In genomic region chr16:19132898-19133297, GRCh38 we compare ENCODE assay signal across 17 cellular contexts. TPM values are rescaled to one million over a fixed set of nuclear protein-coding genes. Genes with fewer than 3 reads are reported as not detected.
DNase-seq lines count a peak whose midpoint lies in the region; ATAC-seq and TF ChIP-seq lines count a peak whose summit lies in the region.
"Had no signal": no experiment of that assay in that cellular context is flagged by ENCODE, and none has a peak within 500 bp of the region (broad histone marks: within the 10 kb centered on the region; RNA-seq: fewer than 3 reads in every experiment).

No MANE protein-coding gene starts in this region.

- ATAC-seq in CD4-positive, alpha-beta T cell (ENCODE audit: poor library complexity), result no peak

- peak overlapping the region; percentile 53 for H3K27ac ChIP-seq in subcutaneous abdominal adipose tissue (ENCODE audit: low read depth, low read length)
- H3K27ac ChIP-seq in CD4-positive, alpha-beta T cell (ENCODE audit: low read depth, low read length), result no peak overlapping the region

- H3K36me3 Mint-ChIP-seq in activated CD4-positive, alpha-beta T cell treated with anti-CD3 and anti-CD28 coated beads, Interleukin-2, amount 10 ng/mL, durations not matched to agents 24 days and 14 days (ENCODE audit: low read depth), result peaks cover 1% of the 10 kb centered on the region
- H3K36me3 Mint-ChIP-seq in endothelial cell (ENCODE audit: low read depth, unreplicated experiment) (peaks cover 4% of the 10 kb centered on the region), Calu3 (ENCODE audit: insufficient read depth, unreplicated experiment) (no peaks in the 10 kb centered on the region)
- no peaks in the 10 kb centered on the region for H3K36me3 Mint-ChIP-seq in CD4-positive, alpha-beta T cell (ENCODE audit: low read depth)

- BruUV-seq in Calu3 (replicated peaks; lab: Mats Ljungman, UMichigan), result no TSS peak

- no peaks in the 10 kb centered on the region for H3K27me3 ChIP-seq in subcutaneous abdominal adipose tissue (ENCODE audit: control insufficient read depth in 5 of 5, insufficient read depth in 4 of 5, low read length in 5 of 5)
- H3K27me3 ChIP-seq in CD4-positive, alpha-beta T cell (ENCODE audit: control insufficient read depth, insufficient read depth, low read length), result peaks cover 3% of the 10 kb centered on the region
- H3K27me3 ChIP-seq: tibial artery had no signal

- POLR2A ChIA-PET in CD4-positive, alpha-beta T cell (lab: Charles Lee), result no interaction called here

- no peaks in the 10 kb centered on the region for H3K36me3 ChIP-seq in subcutaneous abdominal adipose tissue (ENCODE audit: control insufficient read depth in 5 of 5, insufficient read depth in 5 of 5, low read length in 5 of 5)
- H3K36me3 ChIP-seq: tibial artery had no signal

- TF ChIP-seq CTCF in endothelial cell (IDR thresholded peaks at IDR 0.05; ENCODE audit: unreplicated experiment), result no peak
- no peak for TF ChIP-seq CTCF in CD4-positive, alpha-beta T cell (IDR thresholded peaks at IDR 0.05)
- TF ChIP-seq CTCF in Calu3 (IDR thresholded peaks at IDR 0.05; ENCODE audit: unreplicated experiment), result no peak

- CTCF ChIA-PET in CD4-positive, alpha-beta T cell (lab: Charles Lee), result no interaction called here
- CTCF ChIA-PET in Calu3 (lab: Charles Lee), result no interaction called here

- H3K4me3 ChIP-seq in subcutaneous abdominal adipose tissue (ENCODE audit: low read depth in 1 of 5, low read length in 5 of 5), result no peak overlapping the region
- H3K4me3 ChIP-seq: tibial artery had no signal

- H3K9ac ChIP-seq in subcutaneous abdominal adipose tissue (ENCODE audit: low read length in 5 of 5), result no peak overlapping the region

- H3K4me1 Mint-ChIP-seq in activated CD4-positive, alpha-beta T cell treated with anti-CD3 and anti-CD28 coated beads, Interleukin-2, amount 10 ng/mL, durations not matched to agents 24 days and 14 days, result peaks cover 43% of the 10 kb centered on the region
- H3K4me1 Mint-ChIP-seq in endothelial cell (ENCODE audit: unreplicated experiment) (peaks cover 60% of the 10 kb centered on the region), Calu3 (ENCODE audit: low read depth, unreplicated experiment) (peaks cover 54% of the 10 kb centered on the region)
- H3K4me1 Mint-ChIP-seq in CD4-positive, alpha-beta T cell (ENCODE audit: low read depth), result peaks cover 4% of the 10 kb centered on the region

- H3K9me3 Mint-ChIP-seq in activated CD4-positive, alpha-beta T cell treated with anti-CD3 and anti-CD28 coated beads, Interleukin-2, amount 10 ng/mL, durations not matched to agents 24 days and 14 days, result peaks cover 4% of the 10 kb centered on the region
- no peaks in the 10 kb centered on the region for H3K9me3 Mint-ChIP-seq in endothelial cell (ENCODE audit: unreplicated experiment)
- no peaks in the 10 kb centered on the region for H3K9me3 Mint-ChIP-seq in CD4-positive, alpha-beta T cell
- no peaks in the 10 kb centered on the region for H3K9me3 Mint-ChIP-seq in Calu3 (ENCODE audit: low read depth, unreplicated experiment)
- H3K9me3 Mint-ChIP-seq: H9 had no signal

- no peak for DNase-seq in activated CD4-positive, alpha-beta T cell treated with anti-CD3 and anti-CD28 coated beads, Interleukin-2, amount 10 ng/mL, durations not matched to agents 24 days and 14 days
- no peak for DNase-seq in activated CD4-positive, alpha-beta T cell treated with anti-CD3 and anti-CD28 coated beads, Interleukin-2, amount 50 U/mL, for 48 hours
- DNase-seq in MV-4-11 (lab: John Stamatoyannopoulos, UW) (peak; percentile 84), endothelial cell (ENCODE audit: low spot score) (no peak), DMS114 treated with DMSO at 0.1 percent for 48 hours (lab: John Stamatoyannopoulos, UW; ENCODE audit: unreplicated experiment) (no peak), Calu3 (no peak)
- DNase-seq in CD4-positive, alpha-beta T cell, result no peak
- DNase-seq: activated CD4-positive, alpha-beta T cell treated with anti-CD3 and anti-CD28 coated beads, Interleukin-2, amount 50 U/mL, for 1 hour; activated T-cell treated with anti-CD3 and anti-CD28 coated beads, Interleukin-2, amount 50 U/mL, for 48 hours; H9; head of caudate nucleus; KG1; NCI-H1436 treated with DMSO at 0.1 percent for 48 hours; NCI-H526; T-helper 2 cell; tibial artery had no signal

- intact Hi-C loops in activated CD4-positive, alpha-beta T cell treated with anti-CD3 and anti-CD28 coated beads, Interleukin-2, amount 10 ng/mL, durations not matched to agents 24 days and 14 days (cut with micrococcal nuclease), result loop anchor here (5.0 kb wide), 2 partner anchors 34 to 46 kb away; partner anchors contain the start of gene SYT17
- intact Hi-C loops in CD4-positive, alpha-beta T cell (cut with DNase I, micrococcal nuclease), result no loop called here
- intact Hi-C loops in Calu3 (cut with micrococcal nuclease; ENCODE audit: unreplicated experiment), result no loop called here

- H3K27me3 Mint-ChIP-seq in activated CD4-positive, alpha-beta T cell treated with anti-CD3 and anti-CD28 coated beads, Interleukin-2, amount 10 ng/mL, durations not matched to agents 24 days and 14 days, result no peaks in the 10 kb centered on the region
- peaks cover 8% of the 10 kb centered on the region for H3K27me3 Mint-ChIP-seq in endothelial cell (ENCODE audit: unreplicated experiment)
- no peaks in the 10 kb centered on the region for H3K27me3 Mint-ChIP-seq in CD4-positive, alpha-beta T cell
- H3K27me3 Mint-ChIP-seq in Calu3 (ENCODE audit: unreplicated experiment), result no peaks in the 10 kb centered on the region

- peak overlapping the region; percentile 15 for H3K27ac Mint-ChIP-seq in activated CD4-positive, alpha-beta T cell treated with anti-CD3 and anti-CD28 coated beads, Interleukin-2, amount 10 ng/mL, durations not matched to agents 24 days and 14 days
- H3K27ac Mint-ChIP-seq in endothelial cell (ENCODE audit: unreplicated experiment) (peak overlapping the region; percentile 100), Calu3 (ENCODE audit: unreplicated experiment) (no peak overlapping the region)
- H3K27ac Mint-ChIP-seq in CD4-positive, alpha-beta T cell, result no peak overlapping the region

- H3K9me3 ChIP-seq in subcutaneous abdominal adipose tissue (ENCODE audit: control insufficient read depth in 5 of 5, low read length in 5 of 5), result no peaks in the 10 kb centered on the region
- H3K9me3 ChIP-seq in CD4-positive, alpha-beta T cell (ENCODE audit: control insufficient read depth, low read length), result no peaks in the 10 kb centered on the region
- H3K9me3 ChIP-seq: tibial artery had no signal

- H3K4me3 Mint-ChIP-seq in activated CD4-positive, alpha-beta T cell treated with anti-CD3 and anti-CD28 coated beads, Interleukin-2, amount 10 ng/mL, durations not matched to agents 24 days and 14 days, result no peak overlapping the region
- H3K4me3 Mint-ChIP-seq in endothelial cell (ENCODE audit: unreplicated experiment), result no peak overlapping the region
- H3K4me3 Mint-ChIP-seq in CD4-positive, alpha-beta T cell, result no peak overlapping the region
- no peak overlapping the region for H3K4me3 Mint-ChIP-seq in Calu3 (ENCODE audit: low read depth, unreplicated experiment)
- H3K4me3 Mint-ChIP-seq: H9 had no signal

- peaks cover 18 to 71% (median 61%) of the 10 kb centered on the region in 5 donors for H3K4me1 ChIP-seq in subcutaneous abdominal adipose tissue (ENCODE audit: control insufficient read depth in 5 of 5, insufficient read depth in 5 of 5, low read length in 5 of 5)

RNA-seq across cellular contexts. Expression of gene ITPRIPL2, which starts 19.1 kb away (rescaled TPM):
- 57.6 and 58.4 TPM in 2 replicates for total RNA-seq in activated CD4-positive, alpha-beta T cell treated with anti-CD3 and anti-CD28 coated beads, Interleukin-2, amount 10 ng/mL, durations not matched to agents 24 days and 14 days
- total RNA-seq in endothelial cell (ENCODE audit: unreplicated experiment) (65.1 TPM), Calu3 (2022) (73.1 and 86.0 TPM in 2 replicates)
- total RNA-seq in CD4-positive, alpha-beta T cell, result under 1 TPM; 0.31 to 0.36 TPM

RNA-seq across cellular contexts. Expression of gene SYT17, which starts 35.1 kb away (rescaled TPM):
- total RNA-seq in activated CD4-positive, alpha-beta T cell treated with anti-CD3 and anti-CD28 coated beads, Interleukin-2, amount 10 ng/mL, durations not matched to agents 24 days and 14 days, result 1.3 and 1.9 TPM in 2 replicates
- total RNA-seq in endothelial cell (ENCODE audit: unreplicated experiment) (16.4 TPM), Calu3 (2022) (10.6 and 16.6 TPM in 2 replicates)
- total RNA-seq in CD4-positive, alpha-beta T cell, result not detected

Comparison
In these comparisons a context has a peak if more than half of its experiments do, and no peak if none do; other contexts are left out.
1. H3K27ac Mint-ChIP-seq: peak in activated CD4-positive, alpha-beta T cell treated with anti-CD3 and anti-CD28 coated beads, Interleukin-2, amount 10 ng/mL, durations not matched to agents 24 days and 14 days (single experiment) and endothelial cell (single experiment); none in CD4-positive, alpha-beta T cell (single experiment) and Calu3 (single experiment).
2. RNA of gene ITPRIPL2, which starts 19.1 kb away (total RNA-seq): 73.1 to 86.0 TPM in Calu3, 65.1 TPM in endothelial cell (single experiment) and 57.6 to 58.4 TPM in activated CD4-positive, alpha-beta T cell treated with anti-CD3 and anti-CD28 coated beads, Interleukin-2, amount 10 ng/mL, durations not matched to agents 24 days and 14 days; 0.31 to 0.36 TPM in CD4-positive, alpha-beta T cell; every median in the first group is over 10 times any median in the second.